ENCODE assay signal across 19 cellular contexts in genomic region chr2:65281626-65282351, GRCh38. TPM values are rescaled to one million over a fixed set of nuclear protein-coding genes. Genes with fewer than 3 reads are reported as not detected.
A peak's percentile ranks its signal among the peaks of the same experiment; 100 is the strongest.
DNase-seq lines count a peak whose midpoint lies in the region; ATAC-seq, FAIRE-seq and TF ChIP-seq lines count a peak whose summit lies in the region.
"Had no signal": no experiment of that assay in that cellular context is flagged by ENCODE, and none has a peak within 500 bp of the region (broad histone marks: within the 10 kb centered on the region; RNA-seq: fewer than 3 reads in every experiment).

No MANE protein-coding gene starts in this region.

- no peaks in the 10 kb centered on the region for H3K9me3 Mint-ChIP-seq in HFFc6
- H3K9me3 Mint-ChIP-seq: activated CD4-positive, alpha-beta T cell treated with anti-CD3 and anti-CD28 coated beads, Interleukin-2, amount 10 ng/mL, durations not matched to agents 7 days and 5 days; activated naive CD8-positive, alpha-beta T cell treated with anti-CD3 and anti-CD28 coated beads, Interleukin-2, amount 50 U/mL, for 24 hours; memory B cell had no signal

- TF ChIP-seq POLR2A in lower leg skin (IDR thresholded peaks at IDR 0.05), result no peak

- WGBS in pancreas, 2 donors, result 45 to 47% methylated on average over 4 of the region's 4 CpGs
- 25 to 29% methylated on average over 4 of the region's 4 CpGs for WGBS in lower leg skin, 2 donors

- peak in 3 of 4 donors; percentile 38 to 67 (median 62) for ATAC-seq in pancreas
- ATAC-seq in GM18907 (IDR thresholded peaks at IDR 0.05; ENCODE audit: unreplicated experiment), result no peak
- ATAC-seq in HG03135 (IDR thresholded peaks at IDR 0.05; ENCODE audit: unreplicated experiment), result no peak
- ATAC-seq: activated naive CD8-positive, alpha-beta T cell treated with anti-CD3 and anti-CD28 coated beads, Interleukin-2, amount 50 U/mL, for 24 hours had no signal

- peaks cover 33% of the 10 kb centered on the region for H3K4me1 Mint-ChIP-seq in HFFc6 (ENCODE audit: low read depth)

- H3K27me3 ChIP-seq in right atrium auricular region (no peaks in the 10 kb centered on the region), pancreas (no peaks in the 10 kb centered on the region)

- no peaks in the 10 kb centered on the region for H3K36me3 ChIP-seq in right atrium auricular region
- no peaks in the 10 kb centered on the region for H3K36me3 ChIP-seq in pancreas
- H3K36me3 ChIP-seq: thoracic aorta had no signal

- TF ChIP-seq CTCF in HFFc6 (IDR thresholded peaks at IDR 0.05), result no peak
- TF ChIP-seq CTCF in right atrium auricular region (IDR thresholded peaks at IDR 0.05), result no peak
- TF ChIP-seq CTCF in pancreas (IDR thresholded peaks at IDR 0.05), result no peak
- TF ChIP-seq CTCF in lower leg skin (IDR thresholded peaks at IDR 0.05), result no peak

- H3K4me1 ChIP-seq in right atrium auricular region (peaks cover 0 to 32% of the 10 kb centered on the region in 2 donors), pancreas (no peaks in the 10 kb centered on the region)

- peak overlapping the region; percentile 25; the same call in 1 of the 2 replicates for H3K27ac Mint-ChIP-seq in HFFc6
- H3K27ac Mint-ChIP-seq: activated CD4-positive, alpha-beta T cell treated with anti-CD3 and anti-CD28 coated beads, Interleukin-2, amount 10 ng/mL, durations not matched to agents 7 days and 5 days; activated naive CD8-positive, alpha-beta T cell treated with anti-CD3 and anti-CD28 coated beads, Interleukin-2, amount 50 U/mL, for 24 hours; memory B cell had no signal

- H3K4me3 Mint-ChIP-seq in HFFc6, result no peak overlapping the region
- H3K4me3 Mint-ChIP-seq: activated CD4-positive, alpha-beta T cell treated with anti-CD3 and anti-CD28 coated beads, Interleukin-2, amount 10 ng/mL, durations not matched to agents 7 days and 5 days; activated naive CD8-positive, alpha-beta T cell treated with anti-CD3 and anti-CD28 coated beads, Interleukin-2, amount 50 U/mL, for 24 hours; memory B cell had no signal

- H3K9me3 ChIP-seq in right atrium auricular region (no peaks in the 10 kb centered on the region), pancreas (no peaks in the 10 kb centered on the region)
- H3K9me3 ChIP-seq: thoracic aorta had no signal

- H3K36me3 Mint-ChIP-seq in HFFc6 (ENCODE audit: low read depth), result no peaks in the 10 kb centered on the region
- H3K36me3 Mint-ChIP-seq: memory B cell had no signal

- peaks cover 2% of the 10 kb centered on the region; the same call in 1 of the 2 replicates for H3K27me3 Mint-ChIP-seq in HFFc6 (ENCODE audit: insufficient read depth)

- DNase-seq in HFFc6 (no peak), amniotic epithelial cell (ENCODE audit: low read depth) (peak; percentile 31), right atrium auricular region (ENCODE audit: low spot score) (peak; percentile 49), pancreas (peak in 1 of 6 donors; percentile 23), DMS153 (lab: John Stamatoyannopoulos, UW) (no peak), lower leg skin (ENCODE audit: low spot score in 2 of 2) (no peak)
- DNase-seq: activated CD4-positive, alpha-beta T cell treated with anti-CD3 and anti-CD28 coated beads, Interleukin-2, amount 10 ng/mL, durations not matched to agents 7 days and 5 days; activated naive CD8-positive, alpha-beta T cell treated with anti-CD3 and anti-CD28 coated beads, Interleukin-2, amount 50 U/mL, for 24 hours; activated T-cell treated with anti-CD3 and anti-CD28 coated beads, Interleukin-2, amount 50 U/mL, for 48 hours; GM23248; Kasumi-1; NCI-H1436 treated with DMSO at 0.1 percent for 48 hours; NCI-H524; T-helper 9 cell had no signal

- no peak overlapping the region for H3K27ac ChIP-seq in right atrium auricular region
- H3K27ac ChIP-seq in pancreas, result no peak overlapping the region
- H3K27ac ChIP-seq: GM23248, HL-60, thoracic aorta had no signal

- no peak overlapping the region for H3K4me3 ChIP-seq in right atrium auricular region
- no peak overlapping the region for H3K4me3 ChIP-seq in pancreas
- no peak overlapping the region for H3K4me3 ChIP-seq in lower leg skin (ENCODE audit: low read depth, poor library complexity, severe bottlenecking)
- H3K4me3 ChIP-seq: GM23248, thoracic aorta had no signal

- no peak for FAIRE-seq in pancreas (lab: Jason Lieb, UNC)

- intact Hi-C loops in pancreas (cut with DNase I), result no loop called here
- intact Hi-C loops in lower leg skin (cut with DNase I; ENCODE audit: low total_unique reads), result no loop called here

RNA-seq across cellular contexts. Expression of gene ACTR2, which starts 54.2 kb away (rescaled TPM):
- total RNA-seq in HFFc6 (2021; fragmentation: NEBNext Ultra II Directional; extraction: Animal tissue kit (Norgen Biotek cat#: 25700)), result 100 to 1,000 TPM; 412 to 450 (median 427) TPM
- total RNA-seq in right atrium auricular region, result 10 to 100 TPM; 41.2 to 45.5 TPM
- total RNA-seq in pancreas, result 100 to 1,000 TPM in 2 of 6 donors, 10 to 100 TPM in 4; 47.2 to 115 (median 70.9) TPM
- polyA plus RNA-seq in pancreas, result 10 to 100 TPM; 19.8 to 36.6 TPM
- total RNA-seq in lower leg skin, result 10 to 100 TPM; 44.1 to 58.7 (median 50.9) TPM

Comparison
In these comparisons a context has a peak if more than half of its experiments do, and no peak if none do; other contexts are left out.
1. DNase-seq: peak in amniotic epithelial cell (single experiment) and right atrium auricular region (single experiment); none in HFFc6 (single experiment), DMS153 (single experiment) and lower leg skin (0 of 2).
2. ATAC-seq: peak in pancreas (3 of 4); none in GM18907 (single experiment) and HG03135 (single experiment).